In the genomic region with DNA sequence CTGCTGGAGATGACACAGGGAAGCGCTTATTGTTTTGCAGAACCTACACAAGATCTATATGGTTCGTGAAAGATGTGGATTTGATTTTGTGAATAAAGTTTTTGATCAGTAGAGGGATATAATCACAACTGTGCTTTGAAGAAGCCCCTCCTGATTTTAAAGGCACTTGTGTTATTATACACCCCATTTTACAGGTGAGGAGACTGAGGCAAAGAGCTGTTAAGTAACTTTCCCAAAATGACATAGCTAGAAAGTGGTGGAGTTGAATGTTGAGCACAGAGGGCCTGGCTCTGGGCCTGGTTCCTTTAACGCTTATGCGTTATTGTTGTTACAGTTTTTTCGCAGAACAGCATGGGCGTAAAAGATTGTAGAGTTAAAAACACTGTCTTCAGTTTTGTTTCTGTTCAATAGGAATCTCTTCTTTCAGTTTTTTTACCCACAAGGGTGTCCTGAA, we compare ENCODE assay signal across 8 cellular contexts. TPM values are rescaled to one million over a fixed set of nuclear protein-coding genes. Genes with fewer than 3 reads are reported as not detected.
DNase-seq lines count a peak whose midpoint lies in the region; ATAC-seq and TF ChIP-seq lines count a peak whose summit lies in the region.

No MANE protein-coding gene starts in this region.

- no peak for ATAC-seq in HG03095 (IDR thresholded peaks at IDR 0.05; ENCODE audit: unreplicated experiment)

- H3K27me3 ChIP-seq in AG04450 (ENCODE audit: control insufficient read depth, insufficient read depth, low read length): no peaks in the 10 kb centered on the region
- no peaks in the 10 kb centered on the region for H3K27me3 ChIP-seq in muscle layer of duodenum (ENCODE audit: low read depth, low read length)

- POLR2A ChIA-PET in AG04450 (lab: Yijun Ruan, JAX): no interaction called here

- H3K27ac ChIP-seq in AG04450 (ENCODE audit: low read depth, low read length) (peak overlapping the region; percentile 89), muscle layer of duodenum (ENCODE audit: low read length) (peak overlapping the region; percentile 91)

- DNase-seq in AG04450 (ENCODE audit: low read depth, low spot score): no peak
- peak; percentile 38 for DNase-seq in KBM-7
- DNase-seq in chondrocyte (ENCODE audit: low spot score): no peak
- DNase-seq in NOMO-1 treated with dmso at 0.1 percent for 144 hours (lab: John Stamatoyannopoulos, UW; ENCODE audit: unreplicated experiment): no peak
- DNase-seq in NCI-H2081 treated with DMSO at 0.1 percent for 48 hours (lab: John Stamatoyannopoulos, UW): no peak
- no peak for DNase-seq in SIG-M5 (lab: John Stamatoyannopoulos, UW)

- no peaks in the 10 kb centered on the region for H3K27me3 Mint-ChIP-seq in chondrocyte (ENCODE audit: low read depth)

- H3K9me3 ChIP-seq in AG04450 (ENCODE audit: control insufficient read depth, insufficient read depth, low read length) (peaks cover 2% of the 10 kb centered on the region; the same call in 1 of the 2 replicates), muscle layer of duodenum (ENCODE audit: control insufficient read depth in 1 of 2, low read length in 2 of 2) (no peaks in the 10 kb centered on the region)

- peaks cover 16 to 19% of the 10 kb centered on the region in 2 donors for H3K4me1 ChIP-seq in muscle layer of duodenum (ENCODE audit: control insufficient read depth in 1 of 2, insufficient read depth in 2 of 2, low read length in 2 of 2)

- peaks cover 0 to 7% of the 10 kb centered on the region in 2 donors for H3K36me3 ChIP-seq in muscle layer of duodenum (ENCODE audit: control insufficient read depth in 1 of 2, insufficient read depth in 2 of 2, low read length in 2 of 2)

- no peaks in the 10 kb centered on the region for H3K36me3 Mint-ChIP-seq in chondrocyte (ENCODE audit: low read depth)

- CTCF ChIA-PET in AG04450 (lab: Charles Lee): interaction anchor here (1.5 to 2.9 kb wide), 2 partner anchors 13 to 33 kb away, joined by 5 to 10 read pairs; no protein-coding TSS in a partner anchor

- peak overlapping the region; percentile 74 for H3K4me3 ChIP-seq in AG04450 (ENCODE audit: low read depth, low read length)
- peak overlapping the region; percentile 76 to 99 for H3K4me3 ChIP-seq in muscle layer of duodenum (ENCODE audit: low read depth in 1 of 2, low read length in 2 of 2)

- peak overlapping the region; percentile 87 for H3K27ac Mint-ChIP-seq in chondrocyte (ENCODE audit: unreplicated experiment)

- H3K4me3 Mint-ChIP-seq in chondrocyte (ENCODE audit: unreplicated experiment): peak overlapping the region; percentile 81

- in situ Hi-C loops in KBM-7 (cut with MboI; ENCODE audit: low pct_unique_long_range_greater_than_20kb, low sequenced_read_pairs): no loop called here

- no peak for TF ChIP-seq CTCF in AG04450 (IDR thresholded peaks at IDR 0.05; ENCODE audit: low read depth, low read length)
- TF ChIP-seq CTCF in chondrocyte (IDR thresholded peaks at IDR 0.05): no peak

- peaks cover 33% of the 10 kb centered on the region for H3K4me1 Mint-ChIP-seq in chondrocyte (ENCODE audit: low read depth)

- H3K9me3 Mint-ChIP-seq in chondrocyte (ENCODE audit: low read depth): no peaks in the 10 kb centered on the region

RNA-seq across cellular contexts. Expression of a gene that starts 1.4 kb away (rescaled TPM):
- 8.3 and 10.8 TPM in 2 replicates for polyA plus RNA-seq in AG04450 (2011; rRNA removed)
- 9.8 and 21.0 TPM in 2 replicates for polyA minus RNA-seq in AG04450 (2011; rRNA and poly(A)+ RNA removed)
- total RNA-seq in chondrocyte: 18.5 to 26.5 TPM (median 22.3 TPM) in 3 replicates
